13 cellular contexts compared by ENCODE assay signal in genomic region chr17:21209511-21210175, GRCh38. TPM values are rescaled to one million over a fixed set of nuclear protein-coding genes. Genes with fewer than 3 reads are reported as not detected.
DNase-seq lines count a peak whose midpoint lies in the region; ATAC-seq and TF ChIP-seq lines count a peak whose summit lies in the region.
"Had no signal": no experiment of that assay in that cellular context is flagged by ENCODE, and none has a peak within 500 bp of the region (broad histone marks: within the 10 kb centered on the region; RNA-seq: fewer than 3 reads in every experiment).

No MANE protein-coding gene starts in this region.

- WGBS in trophoblast cell (ENCODE audit: extremely low coverage, insufficient coverage, insufficient read length), result no CpG with 5 or more reads among the region's 17 CpGs

- H3K27me3 ChIP-seq in left ventricle myocardium inferior (ENCODE audit: low read depth), result no peaks in the 10 kb centered on the region
- no peaks in the 10 kb centered on the region for H3K27me3 ChIP-seq in trophoblast cell (ENCODE audit: insufficient read depth, low read length)
- H3K27me3 ChIP-seq: BE2C, MG63, right lobe of liver, SJSA1 had no signal

- H3K4me3 ChIP-seq in AG10803 (ENCODE audit: low read length) (no peak overlapping the region), left ventricle myocardium inferior (peak overlapping the region; percentile 2), trophoblast cell (ENCODE audit: low read depth, low read length) (no peak overlapping the region)
- H3K4me3 ChIP-seq: MG63, right lobe of liver, SJSA1 had no signal

- H2AFZ ChIP-seq in trophoblast cell (ENCODE audit: insufficient read depth, low read length, poor library complexity), result no peak overlapping the region

- peak overlapping the region; percentile 97 for H3K4ac ChIP-seq in trophoblast cell (ENCODE audit: low read depth, low read length)

- intact Hi-C loops in left ventricle myocardium inferior (cut with micrococcal nuclease), result no loop called here

- no peak overlapping the region for H3K18ac ChIP-seq in trophoblast cell (ENCODE audit: low read length)

- H2BK12ac ChIP-seq in trophoblast cell (ENCODE audit: low read length), result no peak overlapping the region

- H3K79me1 ChIP-seq in trophoblast cell (ENCODE audit: low read length), result peaks cover 11% of the 10 kb centered on the region

- DNase-seq in AG10803 (ENCODE audit: low read depth) (peak; percentile 78), NCI-H1105 (lab: John Stamatoyannopoulos, UW) (peak; percentile 73), left ventricle myocardium inferior (peak; percentile 69), trophoblast cell (no peak)
- no peak for DNase-seq in stimulated activated CD4-positive, alpha-beta T cell treated with anti-CD3 and anti-CD28 coated beads, Interleukin-12 subunit alpha, Interleukin-12 subunit beta, amount 100 ng/mL, for 4 hours
- no peak for DNase-seq in stimulated activated CD4-positive, alpha-beta T cell treated with anti-CD3 and anti-CD28 coated beads, Interleukin-15, amount 100 ng/mL, for 24 hours
- DNase-seq: amygdala, BE2C, MG63 had no signal

- H4K12ac ChIP-seq in trophoblast cell (ENCODE audit: low read depth, low read length), result no peak overlapping the region

- H3K27ac ChIP-seq in left ventricle myocardium inferior (replicated peaks), result peak overlapping the region; percentile 74
- H3K27ac ChIP-seq in trophoblast cell (ENCODE audit: low read depth, low read length), result no peak overlapping the region
- H3K27ac ChIP-seq: right lobe of liver, SJSA1 had no signal

- H3K14ac ChIP-seq in trophoblast cell (ENCODE audit: low read length), result no peak overlapping the region

- no peak overlapping the region for H3K23ac ChIP-seq in trophoblast cell (ENCODE audit: low read length)

- no peak overlapping the region for H3K9ac ChIP-seq in trophoblast cell (ENCODE audit: low read length)

- no peak overlapping the region for H2BK5ac ChIP-seq in trophoblast cell (ENCODE audit: low read depth, low read length, poor library complexity)

- H3K4me2 ChIP-seq in trophoblast cell (ENCODE audit: low read length), result no peak overlapping the region

- no peak overlapping the region for H4K91ac ChIP-seq in trophoblast cell (ENCODE audit: low read depth, low read length)

- peaks cover 26% of the 10 kb centered on the region for H3K36me3 ChIP-seq in left ventricle myocardium inferior
- H3K36me3 ChIP-seq in trophoblast cell (ENCODE audit: control insufficient read depth in 1 of 2, insufficient read depth in 2 of 2, low read length in 2 of 2), result peaks cover 27 to 36% of the 10 kb centered on the region in 2 experiments

- no peak overlapping the region for H4K8ac ChIP-seq in trophoblast cell (ENCODE audit: low read depth, low read length)

- ATAC-seq in HG03045 (IDR thresholded peaks at IDR 0.05; ENCODE audit: unreplicated experiment), result no peak
- no peak for ATAC-seq in HG02588 (IDR thresholded peaks at IDR 0.05; ENCODE audit: unreplicated experiment)
- ATAC-seq: right lobe of liver had no signal

- H2AK5ac ChIP-seq in trophoblast cell (ENCODE audit: low read length), result no peak overlapping the region

- no peak for TF ChIP-seq CTCF in AG10803 (conservative IDR thresholded peaks at IDR 0.05; ENCODE audit: low read length)
- TF ChIP-seq CTCF in left ventricle myocardium inferior (IDR thresholded peaks at IDR 0.05; ENCODE audit: borderline replicate concordance), result no peak

- H3K9me3 ChIP-seq in left ventricle myocardium inferior (replicated peaks) (no peaks in the 10 kb centered on the region), trophoblast cell (ENCODE audit: insufficient read depth, low read depth, low read length) (no peaks in the 10 kb centered on the region)
- H3K9me3 ChIP-seq: BE2C, MG63, right lobe of liver, SJSA1 had no signal

- no peak overlapping the region for H2BK120ac ChIP-seq in trophoblast cell (ENCODE audit: insufficient read depth, low read length, poor library complexity)

- peaks cover 54% of the 10 kb centered on the region for H3K79me2 ChIP-seq in trophoblast cell (ENCODE audit: control insufficient read depth, insufficient read depth, low read length, poor library complexity)

- peaks cover 94% of the 10 kb centered on the region for H3K4me1 ChIP-seq in left ventricle myocardium inferior
- H3K4me1 ChIP-seq in trophoblast cell (ENCODE audit: control insufficient read depth in 1 of 2, insufficient read depth in 2 of 2, low read length in 2 of 2), result peaks cover 4 to 9% of the 10 kb centered on the region in 2 experiments
- H3K4me1 ChIP-seq: BE2C had no signal

RNA-seq across cellular contexts. Expression of gene TMEM11, which starts 4.3 kb away (rescaled TPM):
- 39.7 TPM for total RNA-seq in left ventricle myocardium inferior
- 41.4 and 42.5 TPM in 2 replicates for polyA plus RNA-seq in trophoblast cell (2013)

RNA-seq across cellular contexts. Expression of gene NATD1, which starts 43.6 kb away (rescaled TPM):
- total RNA-seq in left ventricle myocardium inferior, result 17.7 TPM
- polyA plus RNA-seq in trophoblast cell (2013), result 30.2 and 32.0 TPM in 2 replicates

Comparison
In these comparisons a context has a peak if more than half of its experiments do, and no peak if none do; other contexts are left out.
1. DNase-seq: peak in AG10803 (single experiment), NCI-H1105 (single experiment) and left ventricle myocardium inferior (single experiment); none in trophoblast cell (0 of 2), stimulated activated CD4-positive, alpha-beta T cell treated with anti-CD3 and anti-CD28 coated beads, Interleukin-12 subunit alpha, Interleukin-12 subunit beta, amount 100 ng/mL, for 4 hours (single experiment) and stimulated activated CD4-positive, alpha-beta T cell treated with anti-CD3 and anti-CD28 coated beads, Interleukin-15, amount 100 ng/mL, for 24 hours (single experiment).